Comparison of ENCODE assay signal across 1 cellular context in the genomic region with DNA sequence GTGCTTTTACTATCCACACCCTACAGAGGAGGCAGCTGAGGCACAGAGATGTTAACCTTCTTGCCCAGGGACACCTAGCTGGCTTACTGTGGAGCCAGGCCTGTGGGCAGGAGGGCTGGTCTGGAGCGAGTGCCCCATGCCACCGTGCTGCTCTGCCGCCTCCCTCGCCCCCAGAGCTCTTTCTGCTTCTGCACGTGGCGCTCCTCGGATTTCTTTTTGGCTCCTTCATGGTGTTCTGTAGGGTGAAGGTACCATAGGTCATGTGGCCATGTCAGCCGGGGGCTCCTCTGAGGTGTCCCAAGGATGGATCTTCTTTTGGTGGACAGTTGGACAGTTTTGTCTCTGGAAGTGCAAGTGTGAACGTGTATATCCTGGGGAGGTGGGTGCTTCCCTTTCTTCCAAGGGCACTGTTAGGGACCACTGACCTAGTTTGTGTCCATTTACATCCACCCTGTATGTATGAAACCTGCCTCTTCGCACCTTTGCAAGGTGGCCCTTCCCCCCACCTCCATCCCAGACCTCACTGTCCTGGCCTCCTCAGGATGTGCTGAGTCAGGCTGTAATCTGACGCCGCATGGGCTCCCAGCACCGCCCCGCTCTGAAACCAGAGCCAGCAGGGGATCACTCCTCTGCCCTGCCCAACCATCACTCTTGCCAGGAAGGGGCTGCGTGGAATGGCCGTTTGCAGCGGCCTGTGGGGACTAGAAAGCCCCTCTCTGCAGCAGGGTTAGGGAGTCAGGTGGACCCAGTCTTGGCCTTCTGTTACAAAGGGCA.
TF ChIP-seq lines count a peak whose summit lies in the region.

No MANE protein-coding gene starts in this region.

TF ChIP-seq in HepG2, 621 proteins besides CTCF, POLR2A, EP300 and RAD21 (continued from another document):
- TF ChIP-seq MAFK (conservative IDR thresholded peaks at IDR 0.05 in 1 of 2, IDR thresholded peaks at IDR 0.05 in 1 of 2; ENCODE audit: low read length in 2 of 2): peak; percentile 87 to 91
- peak; percentile 83 for TF ChIP-seq ZBTB38 (CRISPR knock-in tag; IDR thresholded peaks at IDR 0.05)
- TF ChIP-seq, protein P1, sequence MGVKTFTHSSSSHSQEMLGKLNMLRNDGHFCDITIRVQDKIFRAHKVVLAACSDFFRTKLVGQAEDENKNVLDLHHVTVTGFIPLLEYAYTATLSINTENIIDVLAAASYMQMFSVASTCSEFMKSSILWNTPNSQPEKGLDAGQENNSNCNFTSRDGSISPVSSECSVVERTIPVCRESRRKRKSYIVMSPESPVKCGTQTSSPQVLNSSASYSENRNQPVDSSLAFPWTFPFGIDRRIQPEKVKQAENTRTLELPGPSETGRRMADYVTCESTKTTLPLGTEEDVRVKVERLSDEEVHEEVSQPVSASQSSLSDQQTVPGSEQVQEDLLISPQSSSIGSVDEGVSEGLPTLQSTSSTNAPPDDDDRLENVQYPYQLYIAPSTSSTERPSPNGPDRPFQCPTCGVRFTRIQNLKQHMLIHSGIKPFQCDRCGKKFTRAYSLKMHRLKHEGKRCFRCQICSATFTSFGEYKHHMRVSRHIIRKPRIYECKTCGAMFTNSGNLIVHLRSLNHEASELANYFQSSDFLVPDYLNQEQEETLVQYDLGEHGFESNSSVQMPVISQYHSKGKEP (CRISPR knock-in tag; IDR thresholded peaks at IDR 0.05): no peak
- TF ChIP-seq PAX8 (CRISPR knock-in tag; IDR thresholded peaks at IDR 0.05; ENCODE audit: borderline replicate concordance): no peak
- TF ChIP-seq ZNF569 (CRISPR knock-in tag; IDR thresholded peaks at IDR 0.05; ENCODE audit: borderline replicate concordance): no peak
- TF ChIP-seq, protein P2, sequence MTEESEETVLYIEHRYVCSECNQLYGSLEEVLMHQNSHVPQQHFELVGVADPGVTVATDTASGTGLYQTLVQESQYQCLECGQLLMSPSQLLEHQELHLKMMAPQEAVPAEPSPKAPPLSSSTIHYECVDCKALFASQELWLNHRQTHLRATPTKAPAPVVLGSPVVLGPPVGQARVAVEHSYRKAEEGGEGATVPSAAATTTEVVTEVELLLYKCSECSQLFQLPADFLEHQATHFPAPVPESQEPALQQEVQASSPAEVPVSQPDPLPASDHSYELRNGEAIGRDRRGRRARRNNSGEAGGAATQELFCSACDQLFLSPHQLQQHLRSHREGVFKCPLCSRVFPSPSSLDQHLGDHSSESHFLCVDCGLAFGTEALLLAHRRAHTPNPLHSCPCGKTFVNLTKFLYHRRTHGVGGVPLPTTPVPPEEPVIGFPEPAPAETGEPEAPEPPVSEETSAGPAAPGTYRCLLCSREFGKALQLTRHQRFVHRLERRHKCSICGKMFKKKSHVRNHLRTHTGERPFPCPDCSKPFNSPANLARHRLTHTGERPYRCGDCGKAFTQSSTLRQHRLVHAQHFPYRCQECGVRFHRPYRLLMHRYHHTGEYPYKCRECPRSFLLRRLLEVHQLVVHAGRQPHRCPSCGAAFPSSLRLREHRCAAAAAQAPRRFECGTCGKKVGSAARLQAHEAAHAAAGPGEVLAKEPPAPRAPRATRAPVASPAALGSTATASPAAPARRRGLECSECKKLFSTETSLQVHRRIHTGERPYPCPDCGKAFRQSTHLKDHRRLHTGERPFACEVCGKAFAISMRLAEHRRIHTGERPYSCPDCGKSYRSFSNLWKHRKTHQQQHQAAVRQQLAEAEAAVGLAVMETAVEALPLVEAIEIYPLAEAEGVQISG (CRISPR knock-in tag; IDR thresholded peaks at IDR 0.05): no peak
- TF ChIP-seq KLF11 (CRISPR knock-in tag; IDR thresholded peaks at IDR 0.05): no peak
- TF ChIP-seq, protein P3, sequence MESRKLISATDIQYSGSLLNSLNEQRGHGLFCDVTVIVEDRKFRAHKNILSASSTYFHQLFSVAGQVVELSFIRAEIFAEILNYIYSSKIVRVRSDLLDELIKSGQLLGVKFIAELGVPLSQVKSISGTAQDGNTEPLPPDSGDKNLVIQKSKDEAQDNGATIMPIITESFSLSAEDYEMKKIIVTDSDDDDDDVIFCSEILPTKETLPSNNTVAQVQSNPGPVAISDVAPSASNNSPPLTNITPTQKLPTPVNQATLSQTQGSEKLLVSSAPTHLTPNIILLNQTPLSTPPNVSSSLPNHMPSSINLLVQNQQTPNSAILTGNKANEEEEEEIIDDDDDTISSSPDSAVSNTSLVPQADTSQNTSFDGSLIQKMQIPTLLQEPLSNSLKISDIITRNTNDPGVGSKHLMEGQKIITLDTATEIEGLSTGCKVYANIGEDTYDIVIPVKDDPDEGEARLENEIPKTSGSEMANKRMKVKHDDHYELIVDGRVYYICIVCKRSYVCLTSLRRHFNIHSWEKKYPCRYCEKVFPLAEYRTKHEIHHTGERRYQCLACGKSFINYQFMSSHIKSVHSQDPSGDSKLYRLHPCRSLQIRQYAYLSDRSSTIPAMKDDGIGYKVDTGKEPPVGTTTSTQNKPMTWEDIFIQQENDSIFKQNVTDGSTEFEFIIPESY (CRISPR knock-in tag; IDR thresholded peaks at IDR 0.05): peak; percentile 41; the same call in 1 of the 2 replicates
- peak; percentile 21 for TF ChIP-seq AGO2 (optimal IDR thresholded peaks at IDR 0.05; ENCODE audit: low read depth, low read length)
- TF ChIP-seq ZNF776 (CRISPR knock-in tag; IDR thresholded peaks at IDR 0.05): no peak
- no peak for TF ChIP-seq ZNF282 (IDR thresholded peaks at IDR 0.05; ENCODE audit: partially characterized antibody)
- TF ChIP-seq MAFG (CRISPR knock-in tag; IDR thresholded peaks at IDR 0.05): peak; percentile 85; the same call in 1 of the 2 replicates
- TF ChIP-seq, protein P4, sequence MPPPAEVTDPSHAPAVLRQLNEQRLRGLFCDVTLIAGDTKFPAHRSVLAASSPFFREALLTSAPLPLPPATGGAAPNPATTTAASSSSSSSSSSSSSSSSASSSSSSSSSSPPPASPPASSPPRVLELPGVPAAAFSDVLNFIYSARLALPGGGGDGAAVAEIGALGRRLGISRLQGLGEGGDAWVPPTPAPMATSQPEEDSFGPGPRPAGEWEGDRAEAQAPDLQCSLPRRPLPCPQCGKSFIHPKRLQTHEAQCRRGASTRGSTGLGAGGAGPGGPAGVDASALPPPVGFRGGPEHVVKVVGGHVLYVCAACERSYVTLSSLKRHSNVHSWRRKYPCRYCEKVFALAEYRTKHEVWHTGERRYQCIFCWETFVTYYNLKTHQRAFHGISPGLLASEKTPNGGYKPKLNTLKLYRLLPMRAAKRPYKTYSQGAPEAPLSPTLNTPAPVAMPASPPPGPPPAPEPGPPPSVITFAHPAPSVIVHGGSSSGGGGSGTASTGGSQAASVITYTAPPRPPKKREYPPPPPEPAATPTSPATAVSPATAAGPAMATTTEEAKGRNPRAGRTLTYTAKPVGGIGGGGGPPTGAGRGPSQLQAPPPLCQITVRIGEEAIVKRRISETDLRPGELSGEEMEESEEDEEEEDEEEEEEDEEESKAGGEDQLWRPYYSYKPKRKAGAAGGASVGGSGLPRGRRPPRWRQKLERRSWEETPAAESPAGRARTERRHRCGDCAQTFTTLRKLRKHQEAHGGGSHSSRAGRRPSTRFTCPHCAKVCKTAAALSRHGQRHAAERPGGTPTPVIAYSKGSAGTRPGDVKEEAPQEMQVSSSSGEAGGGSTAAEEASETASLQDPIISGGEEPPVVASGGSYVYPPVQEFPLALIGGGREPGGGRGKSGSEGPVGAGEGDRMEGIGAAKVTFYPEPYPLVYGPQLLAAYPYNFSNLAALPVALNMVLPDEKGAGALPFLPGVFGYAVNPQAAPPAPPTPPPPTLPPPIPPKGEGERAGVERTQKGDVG (CRISPR knock-in tag; IDR thresholded peaks at IDR 0.05; ENCODE audit: borderline replicate concordance): 0 out of 2 replicates have a peak, but pooled peaks have one; percentile 62
- 0 out of 2 replicates have a peak, but pooled peaks have one; percentile 18 for TF ChIP-seq THAP11 (CRISPR knock-in tag; IDR thresholded peaks at IDR 0.05)
